In the genomic region with DNA sequence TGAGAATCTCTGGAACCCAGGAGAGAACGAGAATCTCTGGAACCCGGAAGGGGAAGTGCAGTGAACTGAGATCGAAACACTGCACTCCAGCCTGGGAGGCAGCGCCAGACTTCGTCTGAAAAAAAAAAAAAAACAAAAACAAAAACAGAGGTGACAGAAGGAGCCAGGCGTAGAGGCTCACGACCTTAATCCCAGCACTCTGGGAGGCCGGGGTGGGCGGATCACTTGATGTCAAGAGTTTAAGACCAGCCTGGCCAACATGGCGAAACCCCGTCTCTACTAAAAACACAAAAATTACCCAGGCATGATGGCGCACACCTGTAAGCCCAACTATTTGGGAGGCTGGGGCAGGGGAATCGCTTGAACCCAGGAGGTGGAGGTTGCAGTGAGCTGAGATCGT, we compare ENCODE assay signal across 6 cellular contexts.
"Had no signal": no experiment of that assay in that cellular context is flagged by ENCODE, and none has a peak within 500 bp of the region (broad histone marks: within the 10 kb centered on the region; RNA-seq: fewer than 3 reads in every experiment).

No MANE protein-coding gene starts in this region.

- H3K4me3 ChIP-seq: K562 had no signal

- H3K4me3 Mint-ChIP-seq: IgD-negative memory B cell had no signal

- ATAC-seq: HepG2, K562 had no signal

- DNase-seq: IMR-90, KBM-7 had no signal

- H3K27ac ChIP-seq: HL-60 had no signal
